8 cellular contexts compared by ENCODE assay signal in genomic region chr22:36384766-36385400, GRCh38. TPM values are rescaled to one million over a fixed set of nuclear protein-coding genes. Genes with fewer than 3 reads are reported as not detected.
DNase-seq lines count a peak whose midpoint lies in the region; ATAC-seq and FAIRE-seq lines count a peak whose summit lies in the region.

No MANE protein-coding gene starts in this region.

- peak overlapping the region; percentile 83; the same call in 1 of the 2 replicates for H3K9ac ChIP-seq in iPS-20b (ENCODE audit: low read depth, low read length)

- H3K4me1 ChIP-seq in iPS-20b (ENCODE audit: insufficient read depth, low read length) = peaks cover 6% of the 10 kb centered on the region; the same call in 1 of the 2 replicates

- peaks cover 47% of the 10 kb centered on the region for H3K36me3 Mint-ChIP-seq in activated naive CD8-positive, alpha-beta T cell treated with anti-CD3 and anti-CD28 coated beads, Interleukin-2, amount 50 U/mL, for 24 hours (ENCODE audit: low read depth)
- peaks cover 35 to 47% of the 10 kb centered on the region in 2 donors for H3K36me3 Mint-ChIP-seq in stimulated activated naive B cell treated with anti-CD40 and anti-IgM and Interleukin-4, amounts not matched to agents 10 μg/mL and 1 μg/mL and 100 μg/mL, for 72 hours

- H3K4me3 ChIP-seq in iPS-20b (ENCODE audit: low read length) = peak overlapping the region; percentile 70

- no peaks in the 10 kb centered on the region for H3K27me3 Mint-ChIP-seq in activated naive CD8-positive, alpha-beta T cell treated with anti-CD3 and anti-CD28 coated beads, Interleukin-2, amount 50 U/mL, for 24 hours
- no peaks in the 10 kb centered on the region for H3K27me3 Mint-ChIP-seq in stimulated activated naive B cell treated with anti-CD40 and anti-IgM and Interleukin-4, amounts not matched to agents 10 μg/mL and 1 μg/mL and 100 μg/mL, for 72 hours

- peak overlapping the region; percentile 98 for H3K4me3 Mint-ChIP-seq in activated naive CD8-positive, alpha-beta T cell treated with anti-CD3 and anti-CD28 coated beads, Interleukin-2, amount 50 U/mL, for 24 hours
- H3K4me3 Mint-ChIP-seq in stimulated activated naive B cell treated with anti-CD40 and anti-IgM and Interleukin-4, amounts not matched to agents 10 μg/mL and 1 μg/mL and 100 μg/mL, for 72 hours = peak overlapping the region; percentile 89 to 98

- H3K27me3 ChIP-seq in iPS-20b (ENCODE audit: insufficient read depth, low read length) = no peaks in the 10 kb centered on the region

- peak overlapping the region; percentile 100 for H3K27ac Mint-ChIP-seq in activated naive CD8-positive, alpha-beta T cell treated with anti-CD3 and anti-CD28 coated beads, Interleukin-2, amount 50 U/mL, for 24 hours
- peak overlapping the region; percentile 99 for H3K27ac Mint-ChIP-seq in stimulated activated naive B cell treated with anti-CD40 and anti-IgM and Interleukin-4, amounts not matched to agents 10 μg/mL and 1 μg/mL and 100 μg/mL, for 72 hours

- no peaks in the 10 kb centered on the region for H3K9me3 Mint-ChIP-seq in activated naive CD8-positive, alpha-beta T cell treated with anti-CD3 and anti-CD28 coated beads, Interleukin-2, amount 50 U/mL, for 24 hours
- no peaks in the 10 kb centered on the region for H3K9me3 Mint-ChIP-seq in stimulated activated naive B cell treated with anti-CD40 and anti-IgM and Interleukin-4, amounts not matched to agents 10 μg/mL and 1 μg/mL and 100 μg/mL, for 72 hours

- peak; percentile 30 for DNase-seq in G401 (ENCODE audit: low spot score)
- DNase-seq in NAMALWA (ENCODE audit: low spot score) = peak; percentile 65
- DNase-seq in activated naive CD8-positive, alpha-beta T cell treated with anti-CD3 and anti-CD28 coated beads, Interleukin-2, amount 50 U/mL, for 24 hours = no peak
- DNase-seq in stimulated activated naive B cell treated with anti-CD40 and anti-IgM and Interleukin-4, amounts not matched to agents 10 μg/mL and 1 μg/mL and 100 μg/mL, for 72 hours = no peak
- no peak for DNase-seq in frontal cortex (ENCODE audit: low spot score in 2 of 2)

- peaks cover 67% of the 10 kb centered on the region for H3K4me1 Mint-ChIP-seq in activated naive CD8-positive, alpha-beta T cell treated with anti-CD3 and anti-CD28 coated beads, Interleukin-2, amount 50 U/mL, for 24 hours
- H3K4me1 Mint-ChIP-seq in stimulated activated naive B cell treated with anti-CD40 and anti-IgM and Interleukin-4, amounts not matched to agents 10 μg/mL and 1 μg/mL and 100 μg/mL, for 72 hours = peaks cover 44 to 68% of the 10 kb centered on the region in 2 donors

- in situ Hi-C loops in G401 (cut with HindIII; ENCODE audit: low sequenced_read_pairs) = no loop called here

- no peak for ATAC-seq in activated naive CD8-positive, alpha-beta T cell treated with anti-CD3 and anti-CD28 coated beads, Interleukin-2, amount 50 U/mL, for 24 hours
- no peak for ATAC-seq in stimulated activated naive B cell treated with anti-CD40 and anti-IgM and Interleukin-4, amounts not matched to agents 10 μg/mL and 1 μg/mL and 100 μg/mL, for 72 hours (replicated peaks)
- ATAC-seq in GM21423 (IDR thresholded peaks at IDR 0.05; ENCODE audit: unreplicated experiment) (no peak), GM19324 (IDR thresholded peaks at IDR 0.05; ENCODE audit: low FRiP score, unreplicated experiment) (no peak)

- H3K27ac ChIP-seq in iPS-20b (ENCODE audit: low read length) = peak overlapping the region; percentile 9

- peaks cover 12% of the 10 kb centered on the region for H3K36me3 ChIP-seq in iPS-20b (ENCODE audit: insufficient read depth, low read depth, low read length)

- no peak for FAIRE-seq in frontal cortex (lab: Jason Lieb, UNC)

- no peaks in the 10 kb centered on the region for H3K9me3 ChIP-seq in iPS-20b (ENCODE audit: insufficient read depth, low read depth, low read length)

RNA-seq across cellular contexts. Expression of gene MYH9, which starts 2.9 kb away (rescaled TPM):
- total RNA-seq in G401 (2014; rRNA removed; shearing (Covaris generic)) = 153 and 185 TPM in 2 replicates
- 32.2 TPM for total RNA-seq in frontal cortex

Comparison
In these comparisons a context has a peak if more than half of its experiments do, and no peak if none do; other contexts are left out.
1. DNase-seq: peak in G401 (single experiment) and NAMALWA (single experiment); none in activated naive CD8-positive, alpha-beta T cell treated with anti-CD3 and anti-CD28 coated beads, Interleukin-2, amount 50 U/mL, for 24 hours (single experiment), stimulated activated naive B cell treated with anti-CD40 and anti-IgM and Interleukin-4, amounts not matched to agents 10 μg/mL and 1 μg/mL and 100 μg/mL, for 72 hours (single experiment) and frontal cortex (0 of 2).